15 cellular contexts compared by ENCODE assay signal in genomic region chr4:86106475-86106874, GRCh38.
DNase-seq lines count a peak whose midpoint lies in the region; ATAC-seq and TF ChIP-seq lines count a peak whose summit lies in the region.
"Had no signal": no experiment of that assay in that cellular context is flagged by ENCODE, and none has a peak within 500 bp of the region (broad histone marks: within the 10 kb centered on the region; RNA-seq: fewer than 3 reads in every experiment).

No MANE protein-coding gene starts in this region.

- peak overlapping the region; percentile 46 for H3K4me3 ChIP-seq in thoracic aorta
- H3K4me3 ChIP-seq: GM12878 had no signal

- TF ChIP-seq CTCF in thoracic aorta (IDR thresholded peaks at IDR 0.05) = no peak

- ATAC-seq in thoracic aorta (ENCODE audit: insufficient number of reproducible peaks, low FRiP score, low read depth) (no peak), GM18519 (IDR thresholded peaks at IDR 0.05; ENCODE audit: low FRiP score, unreplicated experiment) (no peak)
- ATAC-seq: CD8-positive, alpha-beta T cell; GM12878 had no signal

- H3K36me3 ChIP-seq in thoracic aorta = no peaks in the 10 kb centered on the region

- H3K9me3 ChIP-seq in thoracic aorta = no peaks in the 10 kb centered on the region

- peak; percentile 24 for DNase-seq in NCI-H2029 treated with DMSO at 0.1 percent for 48 hours (lab: John Stamatoyannopoulos, UW)
- no peak for DNase-seq in NCI-H2029 (lab: John Stamatoyannopoulos, UW)
- DNase-seq in fibroblast of peridontal ligament (ENCODE audit: extremely low read depth) = peak; percentile 12
- DNase-seq in thoracic aorta (ENCODE audit: low spot score) = no peak
- DNase-seq in stimulated activated CD4-positive, alpha-beta T cell treated with anti-CD3 and anti-CD28 coated beads, Interleukin-1b, Interleukin-23, amount 100 ng/mL, for 48 hours = no peak
- no peak for DNase-seq in GOT3 (lab: John Stamatoyannopoulos, UW)
- DNase-seq in NCI-H1092 treated with DMSO at 0.1 percent for 48 hours (lab: John Stamatoyannopoulos, UW) = no peak
- DNase-seq: CD8-positive, alpha-beta T cell; COR-L47; DMS153; HFFc6 had no signal

- peaks cover 3 to 9% of the 10 kb centered on the region in 2 donors for H3K4me1 ChIP-seq in thoracic aorta (ENCODE audit: control insufficient read depth in 1 of 2, low read depth in 2 of 2)

- no peak overlapping the region for H3K27ac ChIP-seq in thoracic aorta
- H3K27ac ChIP-seq: 22Rv1, HL-60 had no signal

- no peaks in the 10 kb centered on the region for H3K27me3 ChIP-seq in thoracic aorta (replicated peaks; ENCODE audit: insufficient read depth)

Comparison
In these comparisons a context has a peak if more than half of its experiments do, and no peak if none do; other contexts are left out.
1. DNase-seq: peak in NCI-H2029 treated with DMSO at 0.1 percent for 48 hours (single experiment) and fibroblast of peridontal ligament (single experiment); none in NCI-H2029 (single experiment), thoracic aorta (single experiment), stimulated activated CD4-positive, alpha-beta T cell treated with anti-CD3 and anti-CD28 coated beads, Interleukin-1b, Interleukin-23, amount 100 ng/mL, for 48 hours (single experiment), GOT3 (single experiment) and NCI-H1092 treated with DMSO at 0.1 percent for 48 hours (single experiment).